1 cellular context compared by ENCODE assay signal in the genomic region with DNA sequence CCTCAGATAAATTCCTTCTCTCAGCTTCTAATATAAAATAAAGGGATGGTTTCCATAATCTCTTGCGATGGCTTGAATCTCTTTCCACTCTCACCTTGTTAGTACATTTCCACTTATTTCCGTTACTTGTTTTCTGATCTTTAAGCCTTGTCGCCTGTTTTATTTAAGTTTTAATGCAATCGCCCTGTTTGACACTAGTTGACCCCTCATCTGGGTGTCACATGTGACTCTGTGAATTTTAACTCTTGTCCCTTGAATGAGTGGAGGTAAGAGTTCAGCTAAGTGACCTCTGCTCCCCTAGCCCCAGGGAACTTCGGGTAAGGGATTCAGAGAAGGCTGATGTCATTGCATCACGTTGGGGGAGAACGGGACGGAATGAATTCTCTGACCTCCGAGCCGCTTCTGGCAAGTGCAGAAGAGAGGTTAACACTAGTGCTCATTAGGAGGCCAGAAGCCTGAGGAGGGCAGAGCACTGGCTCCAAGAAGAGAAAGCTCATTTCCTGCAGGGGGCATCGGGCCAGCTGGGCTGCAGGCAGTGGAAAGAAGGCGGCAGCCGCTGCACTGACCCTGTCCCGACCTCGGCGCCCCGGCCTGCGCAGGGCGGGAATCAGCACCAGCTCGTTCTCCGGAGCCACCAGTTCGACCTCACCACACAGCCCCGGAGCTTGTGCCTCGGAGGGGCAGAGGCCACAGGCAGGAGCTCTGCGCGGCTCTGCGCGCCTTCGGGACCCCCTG.
TF ChIP-seq lines count a peak whose summit lies in the region.

No MANE protein-coding gene starts in this region.

TF ChIP-seq in HepG2, 621 proteins besides CTCF, POLR2A, EP300 and RAD21 (continued from another document and continues in another):
- TF ChIP-seq, protein P1, sequence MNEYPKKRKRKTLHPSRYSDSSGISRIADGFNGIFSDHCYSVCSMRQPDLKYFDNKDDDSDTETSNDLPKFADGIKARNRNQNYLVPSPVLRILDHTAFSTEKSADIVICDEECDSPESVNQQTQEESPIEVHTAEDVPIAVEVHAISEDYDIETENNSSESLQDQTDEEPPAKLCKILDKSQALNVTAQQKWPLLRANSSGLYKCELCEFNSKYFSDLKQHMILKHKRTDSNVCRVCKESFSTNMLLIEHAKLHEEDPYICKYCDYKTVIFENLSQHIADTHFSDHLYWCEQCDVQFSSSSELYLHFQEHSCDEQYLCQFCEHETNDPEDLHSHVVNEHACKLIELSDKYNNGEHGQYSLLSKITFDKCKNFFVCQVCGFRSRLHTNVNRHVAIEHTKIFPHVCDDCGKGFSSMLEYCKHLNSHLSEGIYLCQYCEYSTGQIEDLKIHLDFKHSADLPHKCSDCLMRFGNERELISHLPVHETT (CRISPR knock-in tag; conservative IDR thresholded peaks at IDR 0.05) = no peak; the same call in 1 of the 2 replicates
- TF ChIP-seq ZNF619 (CRISPR knock-in tag; IDR thresholded peaks at IDR 0.05) (no peak), RFX1 (IDR thresholded peaks at IDR 0.05) (no peak), ELF1 (CRISPR knock-in tag; IDR thresholded peaks at IDR 0.05) (no peak), PRPF4 (IDR thresholded peaks at IDR 0.05; ENCODE audit: low read depth, low read length, poor library complexity, severe bottlenecking) (no peak), FLYWCH1 (CRISPR knock-in tag; IDR thresholded peaks at IDR 0.05) (no peak), IRX3 (CRISPR knock-in tag; IDR thresholded peaks at IDR 0.05; ENCODE audit: borderline replicate concordance, low read depth) (peak; percentile 12; the same call in 1 of the 2 replicates), SMYD3 (CRISPR knock-in tag; IDR thresholded peaks at IDR 0.05) (0 out of 2 replicates have a peak, but pooled peaks have one; percentile 53), MTF2 (CRISPR knock-in tag; IDR thresholded peaks at IDR 0.05; ENCODE audit: borderline replicate concordance) (no peak), FOXM1 (CRISPR knock-in tag; IDR thresholded peaks at IDR 0.05) (no peak), MTF1 (CRISPR knock-in tag; IDR thresholded peaks at IDR 0.05) (no peak), ZNF788 (CRISPR knock-in tag; IDR thresholded peaks at IDR 0.05; ENCODE audit: borderline replicate concordance) (no peak; the same call in 1 of the 2 replicates), JUN (CRISPR knock-in tag; IDR thresholded peaks at IDR 0.05) (no peak; the same call in 1 of the 2 replicates), SMARCC2 (IDR thresholded peaks at IDR 0.05) (no peak), PCBP1 (IDR thresholded peaks at IDR 0.05; ENCODE audit: borderline replicate concordance, low read depth, low read length) (no peak), ZNF709 (CRISPR knock-in tag; IDR thresholded peaks at IDR 0.05) (0 out of 2 replicates have a peak, but pooled peaks have one; percentile 59), REPIN1 (CRISPR knock-in tag; IDR thresholded peaks at IDR 0.05; ENCODE audit: borderline replicate concordance, low read depth) (peak; percentile 64; the same call in 1 of the 2 replicates), ZNF792 (CRISPR knock-in tag; IDR thresholded peaks at IDR 0.05) (peak; percentile 85), RNF2 (conservative IDR thresholded peaks at IDR 0.05; ENCODE audit: low read depth) (no peak; the same call in 1 of the 2 replicates), RFX3 (CRISPR knock-in tag; IDR thresholded peaks at IDR 0.05) (no peak), ATF7 (IDR thresholded peaks at IDR 0.05) (peak; percentile 75), ATF7 (CRISPR knock-in tag; IDR thresholded peaks at IDR 0.05) (peak; percentile 89), RBM39 (IDR thresholded peaks at IDR 0.05; ENCODE audit: low read depth, low read length, poor library complexity, severe bottlenecking) (no peak), STAG1 (CRISPR knock-in tag; IDR thresholded peaks at IDR 0.05) (no peak), ZNF629 (CRISPR knock-in tag; conservative IDR thresholded peaks at IDR 0.05) (no peak), HNRNPL (IDR thresholded peaks at IDR 0.05; ENCODE audit: low read depth, low read length) (no peak), GATAD2A (CRISPR knock-in tag; IDR thresholded peaks at IDR 0.05) (peak; percentile 76), BORCS8-MEF2B (CRISPR knock-in tag; IDR thresholded peaks at IDR 0.05) (peak; percentile 61; the same call in 1 of the 2 replicates), NFKB2 (CRISPR knock-in tag; IDR thresholded peaks at IDR 0.05; ENCODE audit: borderline replicate concordance) (peak; percentile 53), HMGA1 (CRISPR knock-in tag; conservative IDR thresholded peaks at IDR 0.05) (no peak), PAX8 (CRISPR knock-in tag; IDR thresholded peaks at IDR 0.05; ENCODE audit: borderline replicate concordance) (peak; percentile 38; the same call in 1 of the 2 replicates), SPEN (CRISPR knock-in tag; IDR thresholded peaks at IDR 0.05; ENCODE audit: low read depth) (no peak; the same call in none of the 2 replicates), NR2C2 (CRISPR knock-in tag; IDR thresholded peaks at IDR 0.05; ENCODE audit: borderline replicate concordance) (peak; percentile 95), MEIS2 (CRISPR knock-in tag; IDR thresholded peaks at IDR 0.05) (no peak; the same call in 1 of the 2 replicates)
- TF ChIP-seq, protein P2, sequence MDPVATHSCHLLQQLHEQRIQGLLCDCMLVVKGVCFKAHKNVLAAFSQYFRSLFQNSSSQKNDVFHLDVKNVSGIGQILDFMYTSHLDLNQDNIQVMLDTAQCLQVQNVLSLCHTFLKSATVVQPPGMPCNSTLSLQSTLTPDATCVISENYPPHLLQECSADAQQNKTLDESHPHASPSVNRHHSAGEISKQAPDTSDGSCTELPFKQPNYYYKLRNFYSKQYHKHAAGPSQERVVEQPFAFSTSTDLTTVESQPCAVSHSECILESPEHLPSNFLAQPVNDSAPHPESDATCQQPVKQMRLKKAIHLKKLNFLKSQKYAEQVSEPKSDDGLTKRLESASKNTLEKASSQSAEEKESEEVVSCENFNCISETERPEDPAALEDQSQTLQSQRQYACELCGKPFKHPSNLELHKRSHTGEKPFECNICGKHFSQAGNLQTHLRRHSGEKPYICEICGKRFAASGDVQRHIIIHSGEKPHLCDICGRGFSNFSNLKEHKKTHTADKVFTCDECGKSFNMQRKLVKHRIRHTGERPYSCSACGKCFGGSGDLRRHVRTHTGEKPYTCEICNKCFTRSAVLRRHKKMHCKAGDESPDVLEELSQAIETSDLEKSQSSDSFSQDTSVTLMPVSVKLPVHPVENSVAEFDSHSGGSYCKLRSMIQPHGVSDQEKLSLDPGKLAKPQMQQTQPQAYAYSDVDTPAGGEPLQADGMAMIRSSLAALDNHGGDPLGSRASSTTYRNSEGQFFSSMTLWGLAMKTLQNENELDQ (CRISPR knock-in tag; IDR thresholded peaks at IDR 0.05; ENCODE audit: borderline replicate concordance) = no peak
- TF ChIP-seq, protein P3, sequence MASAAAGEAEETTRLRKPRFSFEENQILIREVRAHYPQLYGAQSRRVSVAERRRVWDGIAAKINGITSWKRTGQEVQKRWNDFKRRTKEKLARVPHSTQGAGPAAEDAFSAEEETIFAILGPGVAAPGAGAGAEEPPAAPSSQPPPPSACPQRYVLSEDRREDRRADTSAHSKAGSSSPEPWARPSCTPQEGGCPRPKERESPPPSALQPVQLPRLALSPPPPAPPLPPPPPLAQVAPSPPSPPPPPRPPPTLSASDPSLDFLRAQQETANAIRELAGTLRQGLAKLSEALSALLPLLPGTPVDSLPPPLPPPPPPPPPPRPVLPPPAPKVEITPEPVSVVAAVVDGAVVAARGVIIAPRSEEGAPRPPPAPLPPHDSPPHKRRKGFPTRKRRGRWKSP (CRISPR knock-in tag; IDR thresholded peaks at IDR 0.05) = peak; percentile 7; the same call in 1 of the 2 replicates
- TF ChIP-seq, protein P4, sequence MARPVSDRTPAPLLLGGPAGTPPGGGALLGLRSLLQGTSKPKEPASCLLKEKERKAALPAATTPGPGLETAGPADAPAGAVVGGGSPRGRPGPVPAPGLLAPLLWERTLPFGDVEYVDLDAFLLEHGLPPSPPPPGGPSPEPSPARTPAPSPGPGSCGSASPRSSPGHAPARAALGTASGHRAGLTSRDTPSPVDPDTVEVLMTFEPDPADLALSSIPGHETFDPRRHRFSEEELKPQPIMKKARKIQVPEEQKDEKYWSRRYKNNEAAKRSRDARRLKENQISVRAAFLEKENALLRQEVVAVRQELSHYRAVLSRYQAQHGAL (CRISPR knock-in tag; IDR thresholded peaks at IDR 0.05; ENCODE audit: not compliant biosample characterization) = no peak
- TF ChIP-seq, protein P5, sequence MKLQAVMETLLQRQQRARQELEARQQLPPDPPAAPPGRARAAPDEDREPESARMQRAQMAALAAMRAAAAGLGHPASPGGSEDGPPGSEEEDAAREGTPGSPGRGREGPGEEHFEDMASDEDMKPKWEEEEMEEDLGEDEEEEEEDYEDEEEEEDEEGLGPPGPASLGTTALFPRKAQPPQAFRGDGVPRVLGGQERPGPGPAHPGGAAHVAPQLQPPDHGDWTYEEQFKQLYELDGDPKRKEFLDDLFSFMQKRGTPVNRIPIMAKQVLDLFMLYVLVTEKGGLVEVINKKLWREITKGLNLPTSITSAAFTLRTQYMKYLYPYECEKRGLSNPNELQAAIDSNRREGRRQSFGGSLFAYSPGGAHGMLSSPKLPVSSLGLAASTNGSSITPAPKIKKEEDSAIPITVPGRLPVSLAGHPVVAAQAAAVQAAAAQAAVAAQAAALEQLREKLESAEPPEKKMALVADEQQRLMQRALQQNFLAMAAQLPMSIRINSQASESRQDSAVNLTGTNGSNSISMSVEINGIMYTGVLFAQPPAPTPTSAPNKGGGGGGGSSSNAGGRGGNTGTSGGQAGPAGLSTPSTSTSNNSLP (IDR thresholded peaks at IDR 0.05; ENCODE audit: low read depth, low read length) = no peak
- TF ChIP-seq, protein P6, sequence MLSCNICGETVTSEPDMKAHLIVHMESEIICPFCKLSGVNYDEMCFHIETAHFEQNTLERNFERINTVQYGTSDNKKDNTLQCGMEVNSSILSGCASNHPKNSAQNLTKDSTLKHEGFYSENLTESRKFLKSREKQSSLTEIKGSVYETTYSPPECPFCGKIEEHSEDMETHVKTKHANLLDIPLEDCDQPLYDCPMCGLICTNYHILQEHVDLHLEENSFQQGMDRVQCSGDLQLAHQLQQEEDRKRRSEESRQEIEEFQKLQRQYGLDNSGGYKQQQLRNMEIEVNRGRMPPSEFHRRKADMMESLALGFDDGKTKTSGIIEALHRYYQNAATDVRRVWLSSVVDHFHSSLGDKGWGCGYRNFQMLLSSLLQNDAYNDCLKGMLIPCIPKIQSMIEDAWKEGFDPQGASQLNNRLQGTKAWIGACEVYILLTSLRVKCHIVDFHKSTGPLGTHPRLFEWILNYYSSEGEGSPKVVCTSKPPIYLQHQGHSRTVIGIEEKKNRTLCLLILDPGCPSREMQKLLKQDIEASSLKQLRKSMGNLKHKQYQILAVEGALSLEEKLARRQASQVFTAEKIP (CRISPR knock-in tag; IDR thresholded peaks at IDR 0.05; ENCODE audit: borderline replicate concordance) = no peak
- TF ChIP-seq, protein P7, sequence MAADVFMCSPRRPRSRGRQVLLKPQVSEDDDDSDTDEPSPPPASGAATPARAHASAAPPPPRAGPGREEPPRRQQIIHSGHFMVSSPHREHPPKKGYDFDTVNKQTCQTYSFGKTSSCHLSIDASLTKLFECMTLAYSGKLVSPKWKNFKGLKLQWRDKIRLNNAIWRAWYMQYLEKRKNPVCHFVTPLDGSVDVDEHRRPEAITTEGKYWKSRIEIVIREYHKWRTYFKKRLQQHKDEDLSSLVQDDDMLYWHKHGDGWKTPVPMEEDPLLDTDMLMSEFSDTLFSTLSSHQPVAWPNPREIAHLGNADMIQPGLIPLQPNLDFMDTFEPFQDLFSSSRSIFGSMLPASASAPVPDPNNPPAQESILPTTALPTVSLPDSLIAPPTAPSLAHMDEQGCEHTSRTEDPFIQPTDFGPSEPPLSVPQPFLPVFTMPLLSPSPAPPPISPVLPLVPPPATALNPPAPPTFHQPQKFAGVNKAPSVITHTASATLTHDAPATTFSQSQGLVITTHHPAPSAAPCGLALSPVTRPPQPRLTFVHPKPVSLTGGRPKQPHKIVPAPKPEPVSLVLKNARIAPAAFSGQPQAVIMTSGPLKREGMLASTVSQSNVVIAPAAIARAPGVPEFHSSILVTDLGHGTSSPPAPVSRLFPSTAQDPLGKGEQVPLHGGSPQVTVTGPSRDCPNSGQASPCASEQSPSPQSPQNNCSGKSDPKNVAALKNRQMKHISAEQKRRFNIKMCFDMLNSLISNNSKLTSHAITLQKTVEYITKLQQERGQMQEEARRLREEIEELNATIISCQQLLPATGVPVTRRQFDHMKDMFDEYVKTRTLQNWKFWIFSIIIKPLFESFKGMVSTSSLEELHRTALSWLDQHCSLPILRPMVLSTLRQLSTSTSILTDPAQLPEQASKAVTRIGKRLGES (CRISPR knock-in tag; IDR thresholded peaks at IDR 0.05; ENCODE audit: borderline replicate concordance) = no peak
- TF ChIP-seq, protein P8, sequence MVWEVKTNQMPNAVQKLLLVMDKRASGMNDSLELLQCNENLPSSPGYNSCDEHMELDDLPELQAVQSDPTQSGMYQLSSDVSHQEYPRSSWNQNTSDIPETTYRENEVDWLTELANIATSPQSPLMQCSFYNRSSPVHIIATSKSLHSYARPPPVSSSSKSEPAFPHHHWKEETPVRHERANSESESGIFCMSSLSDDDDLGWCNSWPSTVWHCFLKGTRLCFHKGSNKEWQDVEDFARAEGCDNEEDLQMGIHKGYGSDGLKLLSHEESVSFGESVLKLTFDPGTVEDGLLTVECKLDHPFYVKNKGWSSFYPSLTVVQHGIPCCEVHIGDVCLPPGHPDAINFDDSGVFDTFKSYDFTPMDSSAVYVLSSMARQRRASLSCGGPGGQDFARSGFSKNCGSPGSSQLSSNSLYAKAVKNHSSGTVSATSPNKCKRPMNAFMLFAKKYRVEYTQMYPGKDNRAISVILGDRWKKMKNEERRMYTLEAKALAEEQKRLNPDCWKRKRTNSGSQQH (CRISPR knock-in tag; IDR thresholded peaks at IDR 0.05; ENCODE audit: low read depth) = no peak; the same call in 1 of the 2 replicates
- TF ChIP-seq, protein P9, sequence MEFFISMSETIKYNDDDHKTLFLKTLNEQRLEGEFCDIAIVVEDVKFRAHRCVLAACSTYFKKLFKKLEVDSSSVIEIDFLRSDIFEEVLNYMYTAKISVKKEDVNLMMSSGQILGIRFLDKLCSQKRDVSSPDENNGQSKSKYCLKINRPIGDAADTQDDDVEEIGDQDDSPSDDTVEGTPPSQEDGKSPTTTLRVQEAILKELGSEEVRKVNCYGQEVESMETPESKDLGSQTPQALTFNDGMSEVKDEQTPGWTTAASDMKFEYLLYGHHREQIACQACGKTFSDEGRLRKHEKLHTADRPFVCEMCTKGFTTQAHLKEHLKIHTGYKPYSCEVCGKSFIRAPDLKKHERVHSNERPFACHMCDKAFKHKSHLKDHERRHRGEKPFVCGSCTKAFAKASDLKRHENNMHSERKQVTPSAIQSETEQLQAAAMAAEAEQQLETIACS (CRISPR knock-in tag; IDR thresholded peaks at IDR 0.05) = no peak
- TF ChIP-seq, protein P10, sequence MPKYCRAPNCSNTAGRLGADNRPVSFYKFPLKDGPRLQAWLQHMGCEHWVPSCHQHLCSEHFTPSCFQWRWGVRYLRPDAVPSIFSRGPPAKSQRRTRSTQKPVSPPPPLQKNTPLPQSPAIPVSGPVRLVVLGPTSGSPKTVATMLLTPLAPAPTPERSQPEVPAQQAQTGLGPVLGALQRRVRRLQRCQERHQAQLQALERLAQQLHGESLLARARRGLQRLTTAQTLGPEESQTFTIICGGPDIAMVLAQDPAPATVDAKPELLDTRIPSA (CRISPR knock-in tag; IDR thresholded peaks at IDR 0.05; ENCODE audit: borderline replicate concordance) = no peak
- TF ChIP-seq, protein P11, sequence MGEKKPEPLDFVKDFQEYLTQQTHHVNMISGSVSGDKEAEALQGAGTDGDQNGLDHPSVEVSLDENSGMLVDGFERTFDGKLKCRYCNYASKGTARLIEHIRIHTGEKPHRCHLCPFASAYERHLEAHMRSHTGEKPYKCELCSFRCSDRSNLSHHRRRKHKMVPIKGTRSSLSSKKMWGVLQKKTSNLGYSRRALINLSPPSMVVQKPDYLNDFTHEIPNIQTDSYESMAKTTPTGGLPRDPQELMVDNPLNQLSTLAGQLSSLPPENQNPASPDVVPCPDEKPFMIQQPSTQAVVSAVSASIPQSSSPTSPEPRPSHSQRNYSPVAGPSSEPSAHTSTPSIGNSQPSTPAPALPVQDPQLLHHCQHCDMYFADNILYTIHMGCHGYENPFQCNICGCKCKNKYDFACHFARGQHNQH (CRISPR knock-in tag; IDR thresholded peaks at IDR 0.05) = peak; percentile 66; the same call in 1 of the 2 replicates
